In the genomic region with DNA sequence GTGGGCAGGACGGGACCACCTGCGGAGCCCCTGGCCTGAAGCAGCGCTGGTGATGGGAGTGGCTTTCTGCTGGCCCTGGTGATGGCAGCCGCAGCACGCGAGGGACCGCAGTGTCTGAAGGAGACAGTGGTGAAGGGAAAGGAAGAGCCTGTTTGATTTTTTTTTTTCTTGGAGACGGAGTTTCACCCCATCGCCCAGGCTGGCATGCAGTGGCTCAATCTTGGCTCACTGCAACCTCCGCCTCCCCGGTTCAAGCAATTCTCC, we compare ENCODE assay signal across 23 cellular contexts.
"Had no signal": no experiment of that assay in that cellular context is flagged by ENCODE, and none has a peak within 500 bp of the region (broad histone marks: within the 10 kb centered on the region; RNA-seq: fewer than 3 reads in every experiment).

No MANE protein-coding gene starts in this region.

- H3K27ac Mint-ChIP-seq: mesothelial cell of epicardium; natural killer cell treated with Interleukin-12 subunit alpha and Interleukin-12 subunit beta and Interleukin-15 and Interleukin-18, amount 100 ng/mL, for 72 hours; stimulated activated memory B cell treated with anti-CD40 and anti-IgM and Interleukin-4, amounts not matched to agents 10 μg/mL and 1 μg/mL and 100 μg/mL, for 72 hours; stimulated activated naive CD8-positive, alpha-beta T cell treated with anti-CD3 and anti-CD28 coated beads, Interleukin-15, Interleukin-2, amounts not matched to agents 100 ng/mL and 50 ng/mL, for 24 hours had no signal

- H3K4me1 Mint-ChIP-seq: mesothelial cell of epicardium had no signal

- H3K36me3 ChIP-seq: prostate gland had no signal

- H3K9me3 ChIP-seq: heart left ventricle, lower lobe of right lung, mucosa of descending colon, prostate gland, sigmoid colon, thyroid gland, vagina had no signal

- H3K27me3 Mint-ChIP-seq: naive B cell; natural killer cell treated with Interleukin-12 subunit alpha and Interleukin-12 subunit beta and Interleukin-15 and Interleukin-18, amount 100 ng/mL, for 72 hours; stimulated activated memory B cell treated with anti-CD40 and anti-IgM and Interleukin-4, amounts not matched to agents 10 μg/mL and 1 μg/mL and 100 μg/mL, for 72 hours; stimulated activated naive CD8-positive, alpha-beta T cell treated with anti-CD3 and anti-CD28 coated beads, Interleukin-15, Interleukin-2, amounts not matched to agents 100 ng/mL and 50 ng/mL, for 24 hours had no signal

- H3K4me1 ChIP-seq: prostate gland, vagina had no signal

- H3K27me3 ChIP-seq: heart left ventricle, hepatocyte, sigmoid colon, thyroid gland, vagina had no signal

- H3K27ac ChIP-seq: coronary artery, hepatocyte, lower lobe of right lung, prostate gland, sigmoid colon, thyroid gland, vagina had no signal

- H3K4me3 ChIP-seq: coronary artery, hepatocyte, lower lobe of right lung, mucosa of descending colon, prostate gland, sigmoid colon, thyroid gland, vagina had no signal

- H3K36me3 Mint-ChIP-seq: natural killer cell treated with Interleukin-12 subunit alpha and Interleukin-12 subunit beta and Interleukin-15 and Interleukin-18, amount 100 ng/mL, for 72 hours had no signal

- ATAC-seq: left colon; lower lobe of right lung; mucosa of descending colon; natural killer cell treated with Interleukin-12 subunit alpha and Interleukin-12 subunit beta and Interleukin-15 and Interleukin-18, amount 100 ng/mL, for 72 hours; right cardiac atrium; stimulated activated memory B cell treated with anti-CD40 and anti-IgM and Interleukin-4, amounts not matched to agents 10 μg/mL and 1 μg/mL and 100 μg/mL, for 72 hours had no signal

- H3K9me3 Mint-ChIP-seq: mesothelial cell of epicardium; naive B cell; natural killer cell treated with Interleukin-12 subunit alpha and Interleukin-12 subunit beta and Interleukin-15 and Interleukin-18, amount 100 ng/mL, for 72 hours; neural crest cell; stimulated activated memory B cell treated with anti-CD40 and anti-IgM and Interleukin-4, amounts not matched to agents 10 μg/mL and 1 μg/mL and 100 μg/mL, for 72 hours; stimulated activated naive CD8-positive, alpha-beta T cell treated with anti-CD3 and anti-CD28 coated beads, Interleukin-15, Interleukin-2, amounts not matched to agents 100 ng/mL and 50 ng/mL, for 24 hours had no signal

- DNase-seq: effector CD4-positive, alpha-beta T cell; heart left ventricle; left colon; left ventricle myocardium superior; lower lobe of right lung; mesenchymal stem cell; naive B cell; sigmoid colon; stimulated activated CD4-positive, alpha-beta T cell treated with anti-CD3 and anti-CD28 coated beads, Interleukin-2, amount 100 ng/mL, for 24 hours; stimulated activated CD4-positive, alpha-beta T cell treated with anti-CD3 and anti-CD28 coated beads, Interleukin-4, amount 100 ng/mL, for 24 hours; thyroid gland; trophoblast cell had no signal

- H3K4me3 Mint-ChIP-seq: mesothelial cell of epicardium; naive B cell; natural killer cell treated with Interleukin-12 subunit alpha and Interleukin-12 subunit beta and Interleukin-15 and Interleukin-18, amount 100 ng/mL, for 72 hours; neural crest cell; stimulated activated memory B cell treated with anti-CD40 and anti-IgM and Interleukin-4, amounts not matched to agents 10 μg/mL and 1 μg/mL and 100 μg/mL, for 72 hours; stimulated activated naive CD8-positive, alpha-beta T cell treated with anti-CD3 and anti-CD28 coated beads, Interleukin-15, Interleukin-2, amounts not matched to agents 100 ng/mL and 50 ng/mL, for 24 hours had no signal
